Comparison of ENCODE assay signal across 9 cellular contexts in the genomic region with DNA sequence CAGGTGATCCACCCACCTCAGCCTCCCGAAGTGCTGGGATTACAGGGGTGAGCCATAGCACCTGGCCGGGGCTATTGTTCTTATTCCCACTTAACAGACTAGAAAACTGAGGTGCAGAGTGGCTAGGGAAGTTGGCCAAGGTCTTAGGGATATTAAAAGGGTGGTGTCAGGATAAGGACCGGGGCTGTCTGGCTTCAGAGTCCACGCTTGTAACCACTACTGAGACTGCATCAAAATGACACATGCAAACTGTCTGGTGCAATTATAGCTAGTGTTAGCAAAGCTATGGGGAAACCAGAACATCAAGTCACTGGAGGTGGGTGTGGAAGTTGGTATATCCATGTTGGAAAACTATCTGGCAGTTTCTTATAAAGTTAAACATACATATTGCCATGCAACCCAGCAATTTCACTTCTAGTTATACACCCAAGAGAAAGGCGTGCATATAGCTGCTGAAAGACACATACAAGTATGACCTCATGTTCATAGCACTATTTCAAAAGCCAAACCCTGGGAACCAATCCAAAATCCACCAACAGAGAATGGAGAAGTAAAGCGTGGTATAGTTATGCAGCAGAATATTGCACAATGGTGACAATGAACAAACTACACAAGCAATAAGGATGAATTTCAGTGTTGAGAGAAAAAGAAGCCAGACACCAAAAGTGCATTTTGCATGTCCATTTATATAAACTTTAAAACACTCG. TPM values are rescaled to one million over a fixed set of nuclear protein-coding genes. Genes with fewer than 3 reads are reported as not detected.
DNase-seq lines count a peak whose midpoint lies in the region; ATAC-seq, FAIRE-seq and TF ChIP-seq lines count a peak whose summit lies in the region.
"Had no signal": no experiment of that assay in that cellular context is flagged by ENCODE, and none has a peak within 500 bp of the region (broad histone marks: within the 10 kb centered on the region; RNA-seq: fewer than 3 reads in every experiment).

No MANE protein-coding gene starts in this region.

- TF ChIP-seq CTCF in bronchial epithelial cell (IDR thresholded peaks at IDR 0.05; ENCODE audit: insufficient read depth, low read length, severe bottlenecking): no peak
- no peak for TF ChIP-seq CTCF in mucosa of descending colon (IDR thresholded peaks at IDR 0.05)

- no peaks in the 10 kb centered on the region for H3K9me3 ChIP-seq in mucosa of descending colon

- H3K4me3 ChIP-seq in bronchial epithelial cell (ENCODE audit: low read depth, low read length): no peak overlapping the region
- no peak overlapping the region for H3K4me3 ChIP-seq in mucosa of descending colon

- no peaks in the 10 kb centered on the region for H3K36me3 ChIP-seq in bronchial epithelial cell (ENCODE audit: control insufficient read depth, insufficient read depth, low read length)
- no peaks in the 10 kb centered on the region for H3K36me3 ChIP-seq in mucosa of descending colon (ENCODE audit: low read depth)

- peaks cover 15% of the 10 kb centered on the region for H3K4me1 ChIP-seq in mucosa of descending colon (ENCODE audit: low read depth)

- FAIRE-seq in bronchial epithelial cell (lab: Jason Lieb, UNC): peak; percentile 90
- no peak for FAIRE-seq in GM12892 (lab: Jason Lieb, UNC)

- ATAC-seq in mucosa of descending colon: peak; percentile 86
- no peak for ATAC-seq in HG03097 (IDR thresholded peaks at IDR 0.05; ENCODE audit: low FRiP score, unreplicated experiment)
- ATAC-seq: HCT116 had no signal

- TF ChIP-seq POLR2A in GM12892 (IDR thresholded peaks at IDR 0.05; ENCODE audit: low read depth, low read length): no peak

- intact Hi-C loops in mucosa of descending colon (cut with DNase I, micrococcal nuclease): no loop called here

- DNase-seq in AG20443 (ENCODE audit: low spot score) (peak; percentile 77), NCI-H2029 (lab: John Stamatoyannopoulos, UW) (peak; percentile 62), bronchial epithelial cell (ENCODE audit: low read depth) (peak; percentile 99), mucosa of descending colon (peak in 1 of 3 donors; percentile 74), GM12892 (ENCODE audit: insufficient read length) (no peak), cortex of kidney (lab: John Stamatoyannopoulos, UW) (no peak), germinal center (ENCODE audit: low spot score) (no peak)

- H3K27me3 ChIP-seq in bronchial epithelial cell (ENCODE audit: control insufficient read depth, insufficient read depth, low read length): no peaks in the 10 kb centered on the region

RNA-seq across cellular contexts. Expression of a gene that starts 33.9 kb away (rescaled TPM):
- total RNA-seq in bronchial epithelial cell: 2.3 and 2.9 TPM in 2 replicates
- 10 to 100 TPM in 2 of 3 donors, 1 to 10 TPM in 1; 9.9 to 16.8 (median 16.3) TPM for total RNA-seq in mucosa of descending colon
- polyA plus RNA-seq in GM12892 (2012; ENCODE audit: missing spikeins): 2.7 TPM

Comparison
In these comparisons a context has a peak if more than half of its experiments do, and no peak if none do; other contexts are left out.
1. DNase-seq: peak in AG20443 (single experiment), NCI-H2029 (single experiment) and bronchial epithelial cell (single experiment); none in GM12892 (single experiment), cortex of kidney (single experiment) and germinal center (single experiment).